1 cellular context compared by ENCODE assay signal in the genomic region with DNA sequence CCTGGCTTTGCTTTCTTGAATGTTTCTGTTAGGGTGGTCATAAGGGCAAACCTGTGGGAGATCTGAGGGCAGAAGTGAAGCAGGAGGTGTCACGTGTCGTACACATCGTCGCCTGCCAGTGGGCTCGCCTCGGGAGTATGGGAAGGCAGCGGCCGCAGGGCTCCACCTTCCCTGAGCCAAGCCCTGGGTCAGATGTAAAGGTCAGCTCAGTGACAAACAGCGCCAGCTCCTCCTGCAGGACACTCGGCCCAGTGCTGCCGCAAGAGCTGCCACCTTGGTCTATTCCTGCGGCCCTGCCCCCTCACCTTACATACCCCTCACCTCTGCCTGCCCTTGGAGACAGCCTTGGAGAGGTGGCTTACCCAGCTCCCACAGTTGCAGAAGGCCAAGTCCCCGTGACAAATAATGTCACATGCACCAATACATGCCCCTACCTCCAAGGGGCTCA.
TF ChIP-seq lines count a peak whose summit lies in the region.

No MANE protein-coding gene starts in this region.

TF ChIP-seq in WTC11, 78 proteins besides CTCF, POLR2A, EP300 and RAD21 (continued from another document):
- TF ChIP-seq SMAD3 (CRISPR knock-in tag; IDR thresholded peaks at IDR 0.05; ENCODE audit: borderline replicate concordance) (no peak), USF1 (CRISPR knock-in tag; IDR thresholded peaks at IDR 0.05) (peak; percentile 80), RELA (CRISPR knock-in tag; IDR thresholded peaks at IDR 0.05; ENCODE audit: borderline replicate concordance) (no peak), FOXK1 (CRISPR knock-in tag; IDR thresholded peaks at IDR 0.05) (peak; percentile 42; the same call in 1 of the 2 replicates), NR1H2 (CRISPR knock-in tag; IDR thresholded peaks at IDR 0.05) (no peak), FOXP1 (CRISPR knock-in tag; IDR thresholded peaks at IDR 0.05; ENCODE audit: borderline replicate concordance) (0 out of 2 replicates have a peak, but pooled peaks have one; percentile 18), USF2 (CRISPR knock-in tag; IDR thresholded peaks at IDR 0.05) (peak; percentile 86), GABPB1 (CRISPR knock-in tag; IDR thresholded peaks at IDR 0.05) (peak; percentile 16; the same call in 1 of the 2 replicates), ARID4B (CRISPR knock-in tag; IDR thresholded peaks at IDR 0.05; ENCODE audit: borderline replicate concordance) (no peak)
- TF ChIP-seq, protein P1, sequence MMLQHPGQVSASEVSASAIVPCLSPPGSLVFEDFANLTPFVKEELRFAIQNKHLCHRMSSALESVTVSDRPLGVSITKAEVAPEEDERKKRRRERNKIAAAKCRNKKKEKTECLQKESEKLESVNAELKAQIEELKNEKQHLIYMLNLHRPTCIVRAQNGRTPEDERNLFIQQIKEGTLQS (CRISPR knock-in tag; conservative IDR thresholded peaks at IDR 0.05), result no peak
TF ChIP-seq in WTC11: peak in this region for 7.
